In genomic region chr17:41340496-41340895, GRCh38 we compare ENCODE assay signal across 14 cellular contexts. TPM values are rescaled to one million over a fixed set of nuclear protein-coding genes. Genes with fewer than 3 reads are reported as not detected.
DNase-seq lines count a peak whose midpoint lies in the region; ATAC-seq and TF ChIP-seq lines count a peak whose summit lies in the region.
"Had no signal": no experiment of that assay in that cellular context is flagged by ENCODE, and none has a peak within 500 bp of the region (broad histone marks: within the 10 kb centered on the region; RNA-seq: fewer than 3 reads in every experiment).

No MANE protein-coding gene starts in this region.

- peaks cover 4% of the 10 kb centered on the region for H3K9me3 ChIP-seq in effector memory CD4-positive, alpha-beta T cell (ENCODE audit: control insufficient read depth, low read length)
- H3K9me3 ChIP-seq: ascending aorta had no signal

- peak overlapping the region; percentile 87 for H3K27ac ChIP-seq in effector memory CD4-positive, alpha-beta T cell (ENCODE audit: insufficient read depth, low read length, poor library complexity, severe bottlenecking)
- H3K27ac ChIP-seq: ascending aorta, dorsolateral prefrontal cortex had no signal

- peaks cover 16% of the 10 kb centered on the region for H3K36me3 Mint-ChIP-seq in activated CD8-positive, alpha-beta T cell treated with anti-CD3 and anti-CD28 coated beads, Interleukin-2, amount 10 ng/mL, durations not matched to agents 7 days and 5 days (ENCODE audit: low read depth)
- H3K36me3 Mint-ChIP-seq in activated CD8-positive, alpha-beta T cell treated with anti-CD3 and anti-CD28 coated beads for 36 hours (ENCODE audit: low read depth): peaks cover 2% of the 10 kb centered on the region

- no peak for TF ChIP-seq CTCF in activated CD8-positive, alpha-beta T cell treated with anti-CD3 and anti-CD28 coated beads for 36 hours (IDR thresholded peaks at IDR 0.05)

- no peak for DNase-seq in activated CD8-positive, alpha-beta T cell treated with anti-CD3 and anti-CD28 coated beads, Interleukin-2, amount 10 ng/mL, durations not matched to agents 7 days and 5 days
- no peak for DNase-seq in activated CD8-positive, alpha-beta T cell treated with anti-CD3 and anti-CD28 coated beads for 36 hours
- DNase-seq in effector memory CD4-positive, alpha-beta T cell: no peak
- DNase-seq in renal cortical epithelial cell (ENCODE audit: low read depth): peak; percentile 92
- no peak for DNase-seq in H4 (ENCODE audit: low spot score)
- no peak for DNase-seq in effector CD8-positive, alpha-beta T cell (lab: John Stamatoyannopoulos, UW)
- DNase-seq: dorsolateral prefrontal cortex, NCI-H226, occipital lobe, small intestine had no signal

- peaks cover 21% of the 10 kb centered on the region for H3K9me3 Mint-ChIP-seq in activated CD8-positive, alpha-beta T cell treated with anti-CD3 and anti-CD28 coated beads, Interleukin-2, amount 10 ng/mL, durations not matched to agents 7 days and 5 days (ENCODE audit: insufficient read depth)
- H3K9me3 Mint-ChIP-seq in activated CD8-positive, alpha-beta T cell treated with anti-CD3 and anti-CD28 coated beads for 36 hours: peaks cover 8% of the 10 kb centered on the region

- H3K4me1 Mint-ChIP-seq in activated CD8-positive, alpha-beta T cell treated with anti-CD3 and anti-CD28 coated beads, Interleukin-2, amount 10 ng/mL, durations not matched to agents 7 days and 5 days (ENCODE audit: low read depth): peaks cover 40% of the 10 kb centered on the region
- H3K4me1 Mint-ChIP-seq in activated CD8-positive, alpha-beta T cell treated with anti-CD3 and anti-CD28 coated beads for 36 hours (ENCODE audit: low read depth): peaks cover 53% of the 10 kb centered on the region

- peaks cover 31% of the 10 kb centered on the region for H3K4me1 ChIP-seq in effector memory CD4-positive, alpha-beta T cell (ENCODE audit: control insufficient read depth, insufficient read depth, low read length, poor library complexity, severe bottlenecking)
- H3K4me1 ChIP-seq: ascending aorta had no signal

- POLR2A ChIA-PET in activated CD8-positive, alpha-beta T cell treated with anti-CD3 and anti-CD28 coated beads, Interleukin-2, amount 10 ng/mL, durations not matched to agents 7 days and 5 days (lab: Charles Lee): interaction anchor here (0.6 to 0.7 kb wide), 2 partner anchors 415 to 438 kb away, joined by 3 to 4 read pairs; no protein-coding TSS in a partner anchor
- POLR2A ChIA-PET in activated CD8-positive, alpha-beta T cell treated with anti-CD3 and anti-CD28 coated beads for 36 hours (lab: Charles Lee): no interaction called here

- CTCF ChIA-PET in activated CD8-positive, alpha-beta T cell treated with anti-CD3 and anti-CD28 coated beads, Interleukin-2, amount 10 ng/mL, durations not matched to agents 7 days and 5 days (lab: Charles Lee): interaction anchor here (1.0 to 4.9 kb wide), 3 partner anchors 18 to 325 kb away, joined by 4 to 26 read pairs (median 8); partner anchors contain the start of gene KRTAP16-1
- CTCF ChIA-PET in activated CD8-positive, alpha-beta T cell treated with anti-CD3 and anti-CD28 coated beads for 36 hours (lab: Charles Lee): interaction anchor here (0.9 to 2.1 kb wide), 2 partner anchors 18 to 348 kb away, joined by 3 to 13 read pairs; no protein-coding TSS in a partner anchor

- no peaks in the 10 kb centered on the region for H3K36me3 ChIP-seq in effector memory CD4-positive, alpha-beta T cell (ENCODE audit: control insufficient read depth, insufficient read depth, low read length)
- H3K36me3 ChIP-seq: ascending aorta had no signal

- H3K27ac Mint-ChIP-seq in activated CD8-positive, alpha-beta T cell treated with anti-CD3 and anti-CD28 coated beads, Interleukin-2, amount 10 ng/mL, durations not matched to agents 7 days and 5 days: peak overlapping the region; percentile 53
- no peak overlapping the region for H3K27ac Mint-ChIP-seq in activated CD8-positive, alpha-beta T cell treated with anti-CD3 and anti-CD28 coated beads for 36 hours

- intact Hi-C loops in activated CD8-positive, alpha-beta T cell treated with anti-CD3 and anti-CD28 coated beads for 36 hours (cut with micrococcal nuclease): no loop called here

- ATAC-seq in activated CD8-positive, alpha-beta T cell treated with anti-CD3 and anti-CD28 coated beads, Interleukin-2, amount 10 ng/mL, durations not matched to agents 7 days and 5 days: no peak
- no peak for ATAC-seq in activated CD8-positive, alpha-beta T cell treated with anti-CD3 and anti-CD28 coated beads for 36 hours
- ATAC-seq in HG03097 (IDR thresholded peaks at IDR 0.05; ENCODE audit: low FRiP score, unreplicated experiment) (peak; percentile 32), GM19395 (IDR thresholded peaks at IDR 0.05; ENCODE audit: unreplicated experiment) (no peak)

- no peaks in the 10 kb centered on the region for H3K27me3 ChIP-seq in effector memory CD4-positive, alpha-beta T cell (replicated peaks; ENCODE audit: control insufficient read depth, insufficient read depth, low read length, poor library complexity, severe bottlenecking)
- H3K27me3 ChIP-seq: ascending aorta, dorsolateral prefrontal cortex had no signal

- H3K27me3 Mint-ChIP-seq in activated CD8-positive, alpha-beta T cell treated with anti-CD3 and anti-CD28 coated beads, Interleukin-2, amount 10 ng/mL, durations not matched to agents 7 days and 5 days (ENCODE audit: low read depth): peaks cover 2% of the 10 kb centered on the region
- H3K27me3 Mint-ChIP-seq in activated CD8-positive, alpha-beta T cell treated with anti-CD3 and anti-CD28 coated beads for 36 hours: no peaks in the 10 kb centered on the region

- no peak overlapping the region for H3K4me3 ChIP-seq in effector memory CD4-positive, alpha-beta T cell (ENCODE audit: insufficient read depth, low read depth, low read length, poor library complexity, severe bottlenecking)
- H3K4me3 ChIP-seq: ascending aorta, dorsolateral prefrontal cortex had no signal

- no peak overlapping the region for H3K4me3 Mint-ChIP-seq in activated CD8-positive, alpha-beta T cell treated with anti-CD3 and anti-CD28 coated beads, Interleukin-2, amount 10 ng/mL, durations not matched to agents 7 days and 5 days
- H3K4me3 Mint-ChIP-seq in activated CD8-positive, alpha-beta T cell treated with anti-CD3 and anti-CD28 coated beads for 36 hours: no peak overlapping the region

RNA-seq across cellular contexts. Expression of gene KRT33A, which starts 10.1 kb away (rescaled TPM):
- total RNA-seq in activated CD8-positive, alpha-beta T cell treated with anti-CD3 and anti-CD28 coated beads, Interleukin-2, amount 10 ng/mL, durations not matched to agents 7 days and 5 days: not detected
- not detected for total RNA-seq in activated CD8-positive, alpha-beta T cell treated with anti-CD3 and anti-CD28 coated beads for 36 hours
- not detected in 2 replicates for total RNA-seq in renal cortical epithelial cell
- not detected in 2 replicates for total RNA-seq in H4 (2014; rRNA removed; shearing (Covaris generic))
- total RNA-seq: ascending aorta, dorsolateral prefrontal cortex, mesenteric fat pad, occipital lobe had no signal

RNA-seq across cellular contexts. Expression of gene KRTAP17-1, which starts 25.0 kb away (rescaled TPM):
- not detected for total RNA-seq in activated CD8-positive, alpha-beta T cell treated with anti-CD3 and anti-CD28 coated beads, Interleukin-2, amount 10 ng/mL, durations not matched to agents 7 days and 5 days
- total RNA-seq in activated CD8-positive, alpha-beta T cell treated with anti-CD3 and anti-CD28 coated beads for 36 hours: not detected
- total RNA-seq in renal cortical epithelial cell: not detected in 2 replicates
- total RNA-seq in H4 (2014; rRNA removed; shearing (Covaris generic)): not detected in 2 replicates
- total RNA-seq: ascending aorta, dorsolateral prefrontal cortex, mesenteric fat pad, occipital lobe had no signal

RNA-seq across cellular contexts. Expression of gene KRT33B, which starts 29.1 kb away (rescaled TPM):
- total RNA-seq in activated CD8-positive, alpha-beta T cell treated with anti-CD3 and anti-CD28 coated beads, Interleukin-2, amount 10 ng/mL, durations not matched to agents 7 days and 5 days: not detected
- not detected for total RNA-seq in activated CD8-positive, alpha-beta T cell treated with anti-CD3 and anti-CD28 coated beads for 36 hours
- not detected in 2 replicates for total RNA-seq in renal cortical epithelial cell
- total RNA-seq in H4 (2014; rRNA removed; shearing (Covaris generic)): not detected in 2 replicates
- total RNA-seq: ascending aorta, mesenteric fat pad, occipital lobe had no signal

RNA-seq across cellular contexts. Expression of gene KRTAP16-1, which starts 31.4 kb away (rescaled TPM):
- total RNA-seq in activated CD8-positive, alpha-beta T cell treated with anti-CD3 and anti-CD28 coated beads, Interleukin-2, amount 10 ng/mL, durations not matched to agents 7 days and 5 days: not detected
- not detected for total RNA-seq in activated CD8-positive, alpha-beta T cell treated with anti-CD3 and anti-CD28 coated beads for 36 hours
- not detected in 2 replicates for total RNA-seq in renal cortical epithelial cell
- not detected in 2 replicates for total RNA-seq in H4 (2014; rRNA removed; shearing (Covaris generic))
- total RNA-seq: ascending aorta, dorsolateral prefrontal cortex, mesenteric fat pad, occipital lobe had no signal

RNA-seq across cellular contexts. Expression of gene KRTAP29-1, which starts 37.8 kb away (rescaled TPM):
- not detected for total RNA-seq in activated CD8-positive, alpha-beta T cell treated with anti-CD3 and anti-CD28 coated beads, Interleukin-2, amount 10 ng/mL, durations not matched to agents 7 days and 5 days
- not detected for total RNA-seq in activated CD8-positive, alpha-beta T cell treated with anti-CD3 and anti-CD28 coated beads for 36 hours
- not detected in 2 replicates for total RNA-seq in renal cortical epithelial cell
- total RNA-seq in H4 (2014; rRNA removed; shearing (Covaris generic)): not detected in 2 replicates
- total RNA-seq: ascending aorta, dorsolateral prefrontal cortex, mesenteric fat pad, occipital lobe had no signal
